ENCODE assay signal across 8 cellular contexts in genomic region chr2:191012845-191013616, GRCh38. TPM values are rescaled to one million over a fixed set of nuclear protein-coding genes. Genes with fewer than 3 reads are reported as not detected.
DNase-seq lines count a peak whose midpoint lies in the region; ATAC-seq, FAIRE-seq and TF ChIP-seq lines count a peak whose summit lies in the region.

No MANE protein-coding gene starts in this region.

- no peaks in the 10 kb centered on the region for H3K4me1 Mint-ChIP-seq in type B pancreatic cell (ENCODE audit: unreplicated experiment)

- DNase-seq in ELR (ENCODE audit: low read depth): peak; percentile 37
- DNase-seq in MM.1S: no peak
- no peak for DNase-seq in epithelial cell of proximal tubule (ENCODE audit: low read depth)
- DNase-seq in omental fat pad (ENCODE audit: low spot score): no peak
- no peak for DNase-seq in GM19239 (ENCODE audit: insufficient read length, low spot score)
- DNase-seq in DMS79 treated with DMSO at 0.1 percent for 48 hours (lab: John Stamatoyannopoulos, UW): no peak
- DNase-seq in type B pancreatic cell (ENCODE audit: extremely low spot score, unreplicated experiment): no peak

- H3K4me2 ChIP-seq in MM.1S (ENCODE audit: low read depth, low read length): peak overlapping the region; percentile 87

- peak overlapping the region; percentile 97 for H3K4me3 ChIP-seq in MM.1S (ENCODE audit: low read length)
- peak overlapping the region; percentile 95 for H3K4me3 ChIP-seq in epithelial cell of proximal tubule (ENCODE audit: low read depth, low read length)

- H3K36me3 ChIP-seq in MM.1S (replicated peaks; ENCODE audit: insufficient read depth, low read length): no peaks in the 10 kb centered on the region

- H3K27me3 ChIP-seq in MM.1S (replicated peaks; ENCODE audit: insufficient read depth, low read length): no peaks in the 10 kb centered on the region

- ATAC-seq in omental fat pad (ENCODE audit: low FRiP score) (peak; percentile 20), GM19351 (IDR thresholded peaks at IDR 0.05; ENCODE audit: unreplicated experiment) (no peak)

- H4K20me1 ChIP-seq in MM.1S (ENCODE audit: insufficient read depth, low read length): no peaks in the 10 kb centered on the region

- peaks cover 28% of the 10 kb centered on the region for H3K4me1 ChIP-seq in MM.1S (ENCODE audit: low read length)

- H3K9me2 ChIP-seq in MM.1S (replicated peaks; ENCODE audit: insufficient read depth, low read length): no peaks in the 10 kb centered on the region

- peaks cover 9% of the 10 kb centered on the region for H3K27me3 Mint-ChIP-seq in type B pancreatic cell

- FAIRE-seq in GM19239 (lab: Jason Lieb, UNC): no peak

- H3K79me2 ChIP-seq in MM.1S (ENCODE audit: low read length): peaks cover 26% of the 10 kb centered on the region

- H3F3A ChIP-seq in MM.1S (ENCODE audit: insufficient read depth, low read length): peaks cover 6% of the 10 kb centered on the region; the same call in 1 of the 2 replicates

- no peaks in the 10 kb centered on the region for H3K9me3 Mint-ChIP-seq in type B pancreatic cell

- H3K27ac ChIP-seq in MM.1S (ENCODE audit: low read length): no peak overlapping the region; the same call in 1 of the 2 replicates

- no peaks in the 10 kb centered on the region for H3K9me3 ChIP-seq in MM.1S (replicated peaks; ENCODE audit: insufficient read depth, low read length)

- H3K27ac Mint-ChIP-seq in type B pancreatic cell: no peak overlapping the region

- H3K4me3 Mint-ChIP-seq in type B pancreatic cell: no peak overlapping the region

- H3K9ac ChIP-seq in MM.1S (ENCODE audit: low read length): peak overlapping the region; percentile 69; the same call in 1 of the 2 replicates

- H2AFZ ChIP-seq in MM.1S (ENCODE audit: low read length): peak overlapping the region; percentile 70

- TF ChIP-seq CTCF in MM.1S (IDR thresholded peaks at IDR 0.05; ENCODE audit: low read length) (no peak), epithelial cell of proximal tubule (conservative IDR thresholded peaks at IDR 0.05; ENCODE audit: low read depth, low read length) (no peak), omental fat pad (IDR thresholded peaks at IDR 0.05) (no peak), type B pancreatic cell (conservative IDR thresholded peaks at IDR 0.05) (no peak)

- peaks cover 5% of the 10 kb centered on the region for H3K36me3 Mint-ChIP-seq in type B pancreatic cell

RNA-seq across cellular contexts. Expression of gene STAT1, which starts 0.9 kb away (rescaled TPM):
- 50.5 and 86.9 TPM in 2 replicates for total RNA-seq in epithelial cell of proximal tubule
- total RNA-seq in omental fat pad: 100 to 1,000 TPM in 2 of 4 donors, 10 to 100 TPM in 2; 63.5 to 161 (median 95.1) TPM
- 52.8 and 85.6 TPM in 2 replicates for total RNA-seq in type B pancreatic cell (ENCODE audit: low replicate concordance)
